ENCODE assay signal across 9 cellular contexts in genomic region chr2:200756618-200757321, GRCh38. TPM values are rescaled to one million over a fixed set of nuclear protein-coding genes. Genes with fewer than 3 reads are reported as not detected.
DNase-seq lines count a peak whose midpoint lies in the region; ATAC-seq and TF ChIP-seq lines count a peak whose summit lies in the region.
"Had no signal": no experiment of that assay in that cellular context is flagged by ENCODE, and none has a peak within 500 bp of the region (broad histone marks: within the 10 kb centered on the region; RNA-seq: fewer than 3 reads in every experiment).

No MANE protein-coding gene starts in this region.

- H3K27ac ChIP-seq in RWPE2 (ENCODE audit: poor library complexity, severe bottlenecking) (peak overlapping the region; percentile 96), tibial artery (no peak overlapping the region)

- H3K9me3 ChIP-seq in RWPE2 (ENCODE audit: severe bottlenecking) (no peaks in the 10 kb centered on the region), tibial artery (no peaks in the 10 kb centered on the region)

- H3K4me1 ChIP-seq in RWPE2 (ENCODE audit: insufficient read depth, poor library complexity, severe bottlenecking) (peaks cover 49% of the 10 kb centered on the region), tibial artery (peaks cover 0 to 37% (median 12%) of the 10 kb centered on the region in 4 donors)

- H3K27me3 ChIP-seq in RWPE2 (ENCODE audit: insufficient read depth, poor library complexity, severe bottlenecking) (no peaks in the 10 kb centered on the region), tibial artery (no peaks in the 10 kb centered on the region)

- H3K4me3 ChIP-seq in RWPE2 (ENCODE audit: severe bottlenecking) (no peak overlapping the region), tibial artery (no peak overlapping the region)

- H3K4me3 Mint-ChIP-seq in HFFc6 = peak overlapping the region; percentile 65
- H3K4me3 Mint-ChIP-seq: T-helper 1 cell treated with Interleukin-12 subunit alpha and Interleukin-12 subunit beta and Interleukin-4 antibody, amounts not matched to agents 30 μg/mL and 1 μg/mL, for 36 hours had no signal

- DNase-seq in COLO829 (ENCODE audit: low spot score) (peak; percentile 68), HFFc6 (peak; percentile 83), RWPE2 (ENCODE audit: low spot score) (peak; percentile 89), kidney tubule cell (ENCODE audit: low spot score) (peak; percentile 99), tibial artery (no peak), NCI-H446 (lab: John Stamatoyannopoulos, UW) (no peak), NAMALWA (ENCODE audit: low spot score) (no peak)

- no peaks in the 10 kb centered on the region for H3K36me3 ChIP-seq in RWPE2 (ENCODE audit: low read depth)
- H3K36me3 ChIP-seq in tibial artery = no peaks in the 10 kb centered on the region

- intact Hi-C loops in tibial artery (cut with DNase I; ENCODE audit: low total_unique reads) = no loop called here

- no peaks in the 10 kb centered on the region for H3K36me3 Mint-ChIP-seq in HFFc6 (ENCODE audit: low read depth)

- H3K9me3 Mint-ChIP-seq in HFFc6 = no peaks in the 10 kb centered on the region
- H3K9me3 Mint-ChIP-seq: T-helper 1 cell treated with Interleukin-12 subunit alpha and Interleukin-12 subunit beta and Interleukin-4 antibody, amounts not matched to agents 30 μg/mL and 1 μg/mL, for 36 hours had no signal

- peak overlapping the region; percentile 82 for H3K27ac Mint-ChIP-seq in HFFc6
- H3K27ac Mint-ChIP-seq: T-helper 1 cell treated with Interleukin-12 subunit alpha and Interleukin-12 subunit beta and Interleukin-4 antibody, amounts not matched to agents 30 μg/mL and 1 μg/mL, for 36 hours had no signal

- H3K4me1 Mint-ChIP-seq in HFFc6 (ENCODE audit: low read depth) = peaks cover 58% of the 10 kb centered on the region

- peak; percentile 95 for ATAC-seq in RWPE2 (ENCODE audit: low read depth)
- ATAC-seq in GM18519 (IDR thresholded peaks at IDR 0.05; ENCODE audit: low FRiP score, unreplicated experiment) = no peak

- H3K27me3 Mint-ChIP-seq in HFFc6 (ENCODE audit: insufficient read depth) = no peaks in the 10 kb centered on the region

- TF ChIP-seq CTCF in HFFc6 (IDR thresholded peaks at IDR 0.05) (no peak), RWPE2 (IDR thresholded peaks at IDR 0.05; ENCODE audit: poor library complexity, severe bottlenecking) (no peak), tibial artery (IDR thresholded peaks at IDR 0.05) (no peak)

RNA-seq across cellular contexts. Expression of gene BZW1, which starts 54.9 kb away (rescaled TPM):
- total RNA-seq in HFFc6 (2021; fragmentation: NEBNext Ultra II Directional; extraction: Animal tissue kit (Norgen Biotek cat#: 25700)) = 100 to 1,000 TPM; 318 to 459 (median 409) TPM

Comparison
In these comparisons a context has a peak if more than half of its experiments do, and no peak if none do; other contexts are left out.
1. DNase-seq: peak in COLO829 (single experiment), HFFc6 (single experiment), RWPE2 (single experiment) and kidney tubule cell (single experiment); none in tibial artery (0 of 2), NCI-H446 (0 of 2) and NAMALWA (single experiment).